In the genomic region with DNA sequence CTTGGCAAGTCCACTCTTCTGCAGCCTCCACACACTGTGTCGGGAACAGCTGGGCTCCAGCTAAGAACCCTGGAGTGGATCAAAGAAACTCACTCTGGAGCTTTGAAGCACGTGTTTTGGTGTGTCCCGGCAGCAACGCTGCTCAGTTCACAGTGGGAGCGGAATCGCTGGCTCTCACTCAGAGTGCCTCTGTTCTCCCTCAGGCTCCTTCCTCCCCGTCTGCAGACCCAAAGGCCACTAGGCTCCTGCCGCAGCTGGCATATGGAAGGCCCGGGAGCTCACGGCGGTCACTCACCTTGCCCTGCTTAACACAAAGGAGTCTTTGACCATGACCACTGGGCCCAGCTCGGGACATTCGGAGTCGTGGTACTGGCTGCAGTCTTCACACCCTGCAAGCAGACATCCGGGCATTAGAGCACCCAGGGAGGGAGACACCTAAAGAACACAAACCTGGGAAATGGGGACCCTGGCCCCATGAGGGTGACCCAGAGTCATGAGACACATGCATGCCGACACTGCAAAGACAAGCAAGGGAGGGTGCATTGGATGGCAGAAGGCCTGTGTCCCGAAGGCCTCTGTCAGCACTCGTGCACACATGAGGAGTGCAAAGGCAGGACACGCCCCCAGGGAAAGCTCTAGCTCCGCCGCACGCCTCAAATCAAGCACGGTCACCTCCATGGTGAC, we compare ENCODE assay signal across 29 cellular contexts.
"Had no signal": no experiment of that assay in that cellular context is flagged by ENCODE, and none has a peak within 500 bp of the region (broad histone marks: within the 10 kb centered on the region; RNA-seq: fewer than 3 reads in every experiment).

No MANE protein-coding gene starts in this region.

- H3K27ac ChIP-seq: ascending aorta, breast epithelium, esophagus muscularis mucosa, gastroesophageal sphincter, WERI-Rb-1 had no signal

- H3K9me3 ChIP-seq: ascending aorta, breast epithelium, esophagus muscularis mucosa, gastroesophageal sphincter had no signal

- DNase-seq: activated B cell treated with CpG ODN at 0.5 μM for 24 hours; activated CD4-positive, alpha-beta T cell treated with anti-CD3 and anti-CD28 coated beads for 48 hours; activated CD4-positive, alpha-beta T cell treated with anti-CD3 and anti-CD28 coated beads, Interleukin-2, amount 50 U/mL, for 1 hour; activated CD4-positive, alpha-beta T cell treated with anti-CD3 and anti-CD28 coated beads, Interleukin-2, amount 50 U/mL, for 48 hours; activated CD8-positive, alpha-beta memory T cell treated with anti-CD3 and anti-CD28 coated beads for 24 hours; activated CD8-positive, alpha-beta T cell treated with anti-CD3 and anti-CD28 coated beads for 36 hours; activated gamma-delta T cell; activated naive CD4-positive, alpha-beta T cell; activated naive CD8-positive, alpha-beta T cell treated with anti-CD3 and anti-CD28 coated beads, Interleukin-2, amount 10 ng/mL, durations not matched to agents 7 days and 5 days; activated T-cell treated with anti-CD3 and anti-CD28 coated beads, Interleukin-2, amount 50 U/mL, for 4 hours; caudate nucleus; cortex of kidney; dermis blood vessel endothelial cell; effector CD4-positive, alpha-beta T cell; effector memory CD8-positive, alpha-beta T cell; erythroblast; foreskin melanocyte; T-helper 1 cell; T-helper 17 cell; T1000; WERI-Rb-1 had no signal

- H3K36me3 ChIP-seq: breast epithelium had no signal

- H3K4me1 ChIP-seq: ascending aorta, breast epithelium had no signal

- FAIRE-seq: colon had no signal

- H3K4me3 ChIP-seq: ascending aorta, breast epithelium, esophagus muscularis mucosa, gastroesophageal sphincter had no signal

- H3K27me3 ChIP-seq: ascending aorta, breast epithelium, esophagus muscularis mucosa, gastroesophageal sphincter had no signal

- ATAC-seq: activated CD4-positive, CD25-positive, alpha-beta regulatory T cell treated with anti-CD3 and anti-CD28 coated beads, Interleukin-2, amount 50 U/mL, for 24 hours; activated CD8-positive, alpha-beta T cell treated with anti-CD3 and anti-CD28 coated beads for 36 hours; activated naive CD4-positive, alpha-beta T cell treated with anti-CD3 and anti-CD28 coated beads, Interleukin-2, amount 50 U/mL, for 72 hours; activated T-cell treated with anti-CD3 and anti-CD28 coated beads, Interleukin-2, amount 50 U/mL, for 4 hours; activated T-helper 17 cell treated with anti-CD3 and anti-CD28 coated beads, Interleukin-2, amount 50 U/mL, for 72 hours; effector memory CD8-positive, alpha-beta T cell; gastroesophageal sphincter; T-helper 17 cell had no signal
